Comparison of ENCODE assay signal across 16 cellular contexts in the genomic region with DNA sequence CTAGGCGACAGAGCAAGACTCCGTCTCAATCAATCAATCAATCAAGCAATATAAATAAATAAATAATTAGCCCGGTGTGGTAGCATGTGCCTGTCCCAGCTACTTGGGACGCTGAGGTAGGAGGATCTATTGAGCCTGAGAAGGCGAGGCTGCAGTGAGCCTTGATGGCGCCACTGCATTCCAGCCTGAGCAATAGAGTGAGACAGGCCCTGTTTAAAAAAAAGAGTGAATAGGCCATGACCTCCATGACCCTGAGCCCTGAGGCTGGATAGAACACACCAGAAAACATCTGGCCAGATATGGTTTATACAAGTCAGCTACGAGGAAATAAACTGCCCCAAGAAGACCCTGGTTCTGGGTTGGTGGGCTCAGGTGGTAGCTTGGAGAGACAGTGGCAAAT.
"Had no signal": no experiment of that assay in that cellular context is flagged by ENCODE, and none has a peak within 500 bp of the region (broad histone marks: within the 10 kb centered on the region; RNA-seq: fewer than 3 reads in every experiment).

No MANE protein-coding gene starts in this region.

- H3K4me3 Mint-ChIP-seq: activated B cell treated with CpG ODN at 0.5 μM for 24 hours; activated CD4-positive, alpha-beta T cell treated with anti-CD3 and anti-CD28 coated beads, Interleukin-2, amount 10 ng/mL, durations not matched to agents 24 days and 14 days; activated naive CD4-positive, alpha-beta T cell treated with anti-CD3 and anti-CD28 coated beads, Interleukin-2, amount 10 ng/mL, durations not matched to agents 7 days and 5 days; activated T-helper 17 cell treated with anti-CD3 and anti-CD28 coated beads, Interleukin-2, amount 50 U/mL, for 72 hours; central memory CD8-positive, alpha-beta T cell; natural killer cell; stimulated activated naive CD8-positive, alpha-beta T cell treated with anti-CD3 and anti-CD28 coated beads, Interleukin-15, Interleukin-2, amounts not matched to agents 100 ng/mL and 50 ng/mL, for 24 hours; T-helper 17 cell had no signal

- H3K9me3 ChIP-seq: lower lobe of right lung, mucosa of descending colon had no signal

- H3K9me3 Mint-ChIP-seq: activated B cell treated with CpG ODN at 0.5 μM for 24 hours; activated CD4-positive, alpha-beta T cell treated with anti-CD3 and anti-CD28 coated beads, Interleukin-2, amount 10 ng/mL, durations not matched to agents 24 days and 14 days; activated naive CD4-positive, alpha-beta T cell treated with anti-CD3 and anti-CD28 coated beads, Interleukin-2, amount 10 ng/mL, durations not matched to agents 7 days and 5 days; activated T-helper 17 cell treated with anti-CD3 and anti-CD28 coated beads, Interleukin-2, amount 50 U/mL, for 72 hours; central memory CD8-positive, alpha-beta T cell; effector memory CD8-positive, alpha-beta T cell; natural killer cell; stimulated activated naive CD8-positive, alpha-beta T cell treated with anti-CD3 and anti-CD28 coated beads, Interleukin-15, Interleukin-2, amounts not matched to agents 100 ng/mL and 50 ng/mL, for 24 hours had no signal

- DNase-seq: activated B cell treated with CpG ODN at 0.5 μM for 24 hours; activated CD4-positive, alpha-beta T cell treated with anti-CD3 and anti-CD28 coated beads, Interleukin-2, amount 10 ng/mL, durations not matched to agents 24 days and 14 days; activated naive CD4-positive, alpha-beta T cell treated with anti-CD3 and anti-CD28 coated beads, Interleukin-2, amount 10 ng/mL, durations not matched to agents 7 days and 5 days; activated T-cell treated with anti-CD3 and anti-CD28 coated beads for 4 hours; effector memory CD8-positive, alpha-beta T cell; hypothalamus; lower lobe of right lung; mucosa of descending colon; natural killer cell; stimulated activated CD4-positive, alpha-beta T cell treated with anti-CD3 and anti-CD28 coated beads, Interleukin-15, amount 100 ng/mL, for 24 hours; stimulated activated CD4-positive, alpha-beta T cell treated with anti-CD3 and anti-CD28 coated beads, Interleukin-4, amount 100 ng/mL, for 24 hours; T-helper 17 cell had no signal

- H3K4me3 ChIP-seq: lower lobe of right lung, mucosa of descending colon had no signal

- H3K36me3 ChIP-seq: lower lobe of right lung had no signal

- H3K36me3 Mint-ChIP-seq: activated naive CD4-positive, alpha-beta T cell treated with anti-CD3 and anti-CD28 coated beads, Interleukin-2, amount 10 ng/mL, durations not matched to agents 7 days and 5 days; natural killer cell had no signal

- ATAC-seq: activated T-helper 17 cell treated with anti-CD3 and anti-CD28 coated beads, Interleukin-2, amount 50 U/mL, for 72 hours; effector memory CD8-positive, alpha-beta T cell; lower lobe of right lung; mucosa of descending colon; natural killer cell; T-helper 17 cell had no signal

- H3K27ac ChIP-seq: epithelial cell of prostate, lower lobe of right lung had no signal

- H3K27ac Mint-ChIP-seq: activated B cell treated with CpG ODN at 0.5 μM for 24 hours; activated CD4-positive, alpha-beta T cell treated with anti-CD3 and anti-CD28 coated beads, Interleukin-2, amount 10 ng/mL, durations not matched to agents 24 days and 14 days; activated naive CD4-positive, alpha-beta T cell treated with anti-CD3 and anti-CD28 coated beads, Interleukin-2, amount 10 ng/mL, durations not matched to agents 7 days and 5 days; stimulated activated naive CD8-positive, alpha-beta T cell treated with anti-CD3 and anti-CD28 coated beads, Interleukin-15, Interleukin-2, amounts not matched to agents 100 ng/mL and 50 ng/mL, for 24 hours had no signal

- H3K27me3 Mint-ChIP-seq: activated B cell treated with CpG ODN at 0.5 μM for 24 hours; activated T-helper 17 cell treated with anti-CD3 and anti-CD28 coated beads, Interleukin-2, amount 50 U/mL, for 72 hours; central memory CD8-positive, alpha-beta T cell; effector memory CD8-positive, alpha-beta T cell; stimulated activated naive CD8-positive, alpha-beta T cell treated with anti-CD3 and anti-CD28 coated beads, Interleukin-15, Interleukin-2, amounts not matched to agents 100 ng/mL and 50 ng/mL, for 24 hours; T-helper 17 cell had no signal
